ENCODE assay signal across 8 cellular contexts in genomic region chr5:68217476-68217984, GRCh38. TPM values are rescaled to one million over a fixed set of nuclear protein-coding genes. Genes with fewer than 3 reads are reported as not detected.
DNase-seq lines count a peak whose midpoint lies in the region; TF ChIP-seq lines count a peak whose summit lies in the region.

No MANE protein-coding gene starts in this region.

- peaks cover 3% of the 10 kb centered on the region for H3K36me3 ChIP-seq in rectal smooth muscle tissue (ENCODE audit: control insufficient read depth, insufficient read depth, low read length)

- H3K9ac ChIP-seq in rectal smooth muscle tissue (ENCODE audit: low read length), result no peak overlapping the region

- H3K27me3 ChIP-seq in rectal smooth muscle tissue (ENCODE audit: control insufficient read depth, insufficient read depth, low read length), result no peaks in the 10 kb centered on the region

- H3K4me3 ChIP-seq in epithelial cell of proximal tubule (ENCODE audit: low read depth, low read length) (peak overlapping the region; percentile 98), rectal smooth muscle tissue (ENCODE audit: low read length) (peak overlapping the region; percentile 78)

- peak overlapping the region; percentile 98 for H3K27ac ChIP-seq in rectal smooth muscle tissue (ENCODE audit: low read depth, low read length)

- peaks cover 15% of the 10 kb centered on the region for H3K4me1 ChIP-seq in rectal smooth muscle tissue (ENCODE audit: control insufficient read depth, insufficient read depth, low read length)

- in situ Hi-C loops in G401 (cut with HindIII; ENCODE audit: low sequenced_read_pairs), result no loop called here
- in situ Hi-C loops in GM13976 (cut with MboI; ENCODE audit: low sequenced_read_pairs, unreplicated experiment), result no loop called here

- DNase-seq in G401 (ENCODE audit: low spot score), result peak; percentile 25
- DNase-seq in RPMI7951 (ENCODE audit: low read depth), result peak; percentile 34
- DNase-seq in epithelial cell of proximal tubule (ENCODE audit: low read depth), result no peak
- DNase-seq in occipital lobe (lab: John Stamatoyannopoulos, UW), result no peak
- no peak for DNase-seq in GM13976 (ENCODE audit: low spot score)
- no peak for DNase-seq in activated effector memory CD4-positive, alpha-beta T cell treated with anti-CD3 and anti-CD28 coated beads, Interleukin-2, amount 50 U/mL, for 16 hours
- no peak for DNase-seq in activated CD8-positive, alpha-beta memory T cell treated with anti-CD3 and anti-CD28 coated beads, Interleukin-2, amount 50 U/mL, for 4 hours

- TF ChIP-seq CTCF in epithelial cell of proximal tubule (conservative IDR thresholded peaks at IDR 0.05; ENCODE audit: low read depth, low read length), result no peak
- TF ChIP-seq CTCF in GM13976 (IDR thresholded peaks at IDR 0.05; ENCODE audit: borderline replicate concordance, control extremely low read depth, extremely low read depth, insufficient read depth, missing control alignments), result no peak

RNA-seq across cellular contexts. Expression of gene PIK3R1, which starts 2.0 kb away (rescaled TPM):
- 13.2 and 18.9 TPM in 2 replicates for total RNA-seq in G401 (2014; rRNA removed; shearing (Covaris generic))
- total RNA-seq in RPMI7951 (2014; rRNA removed; shearing (Covaris generic)), result 19.5 and 24.5 TPM in 2 replicates
- total RNA-seq in epithelial cell of proximal tubule (5.9 and 6.8 TPM in 2 replicates), occipital lobe (177 TPM)

Comparison
In these comparisons a context has a peak if more than half of its experiments do, and no peak if none do; other contexts are left out.
1. DNase-seq: peak in G401 (single experiment) and RPMI7951 (single experiment); none in epithelial cell of proximal tubule (single experiment), occipital lobe (single experiment), GM13976 (single experiment), activated effector memory CD4-positive, alpha-beta T cell treated with anti-CD3 and anti-CD28 coated beads, Interleukin-2, amount 50 U/mL, for 16 hours (single experiment) and activated CD8-positive, alpha-beta memory T cell treated with anti-CD3 and anti-CD28 coated beads, Interleukin-2, amount 50 U/mL, for 4 hours (single experiment).